Comparison of ENCODE assay signal across 17 cellular contexts in genomic region chr13:35732565-35732964, GRCh38.
DNase-seq lines count a peak whose midpoint lies in the region; ATAC-seq and TF ChIP-seq lines count a peak whose summit lies in the region.
"Had no signal": no experiment of that assay in that cellular context is flagged by ENCODE, and none has a peak within 500 bp of the region (broad histone marks: within the 10 kb centered on the region; RNA-seq: fewer than 3 reads in every experiment).

No MANE protein-coding gene starts in this region.

- DNase-seq in Right ventricle myocardium superior, result no peak
- no peak for DNase-seq in cardiac septum (ENCODE audit: low spot score)
- DNase-seq in left lung, result no peak
- DNase-seq in GF-D8 (lab: John Stamatoyannopoulos, UW), result no peak
- DNase-seq in ovary, result no peak
- DNase-seq: 8988T; Calu3; CD8-positive, alpha-beta T cell; DMS79 treated with DMSO at 0.1 percent for 48 hours; GM23248 had no signal

- TF ChIP-seq POLR2A in gastroesophageal sphincter (IDR thresholded peaks at IDR 0.05) (no peak), ovary (IDR thresholded peaks at IDR 0.05) (no peak)

- H3K36me3 ChIP-seq in gastroesophageal sphincter (no peaks in the 10 kb centered on the region), left lung (no peaks in the 10 kb centered on the region), stomach smooth muscle (ENCODE audit: control insufficient read depth in 2 of 2, insufficient read depth in 2 of 2, low read length in 2 of 2) (no peaks in the 10 kb centered on the region), ovary (no peaks in the 10 kb centered on the region)
- H3K36me3 ChIP-seq: BLaER1 treated with 17β-estradiol and CSF1 and Interleukin-3, amounts not matched to agents 10 nM and 100 nM; HAP-1 had no signal

- H3K27ac ChIP-seq in gastroesophageal sphincter (peak overlapping the region; percentile 25 to 65 (median 47)), left lung (no peak overlapping the region), stomach smooth muscle (ENCODE audit: low read length) (peak overlapping the region; percentile 67), ovary (no peak overlapping the region)
- H3K27ac ChIP-seq: BLaER1 treated with 17β-estradiol and CSF1 and Interleukin-3, amounts not matched to agents 10 nM and 100 nM; GM23248; HL-60 had no signal

- H3K4me1 ChIP-seq in gastroesophageal sphincter (peaks cover 0 to 54% (median 0%) of the 10 kb centered on the region in 3 donors), left lung (no peaks in the 10 kb centered on the region), stomach smooth muscle (ENCODE audit: control insufficient read depth, insufficient read depth, low read length) (peaks cover 39% of the 10 kb centered on the region), ovary (ENCODE audit: insufficient read depth) (peaks cover 2% of the 10 kb centered on the region)
- H3K4me1 ChIP-seq: BLaER1 treated with 17β-estradiol and CSF1 and Interleukin-3, amounts not matched to agents 10 nM and 100 nM; HAP-1 had no signal

- H3K27me3 ChIP-seq in gastroesophageal sphincter (no peaks in the 10 kb centered on the region), left lung (no peaks in the 10 kb centered on the region), stomach smooth muscle (ENCODE audit: control insufficient read depth in 1 of 2, insufficient read depth in 2 of 2, low read length in 2 of 2) (no peaks in the 10 kb centered on the region), ovary (no peaks in the 10 kb centered on the region)
- H3K27me3 ChIP-seq: BLaER1 treated with 17β-estradiol and CSF1 and Interleukin-3, amounts not matched to agents 10 nM and 100 nM had no signal

- no peaks in the 10 kb centered on the region for H3K9me3 ChIP-seq in gastroesophageal sphincter
- no peaks in the 10 kb centered on the region for H3K9me3 ChIP-seq in left lung
- H3K9me3 ChIP-seq in stomach smooth muscle (ENCODE audit: control insufficient read depth in 2 of 2, low read length in 2 of 2), result no peaks in the 10 kb centered on the region
- no peaks in the 10 kb centered on the region for H3K9me3 ChIP-seq in ovary
- H3K9me3 ChIP-seq: BLaER1 treated with 17β-estradiol and CSF1 and Interleukin-3, amounts not matched to agents 10 nM and 100 nM; HAP-1 had no signal

- intact Hi-C loops in Right ventricle myocardium superior (cut with DNase I), result loop anchor here (5.0 kb wide), 1 partner anchor 55 kb away; no protein-coding TSS in a partner anchor
- intact Hi-C loops in cardiac septum (cut with DNase I), result loop anchor here (10.0 kb wide), 1 partner anchor 52 kb away; no protein-coding TSS in a partner anchor
- intact Hi-C loops in left lung (cut with DNase I), result no loop called here
- intact Hi-C loops in ovary (cut with DNase I), result loop anchor here in 1 of 4 donors (5.0 kb wide), 1 partner anchor 1235 kb away; no protein-coding TSS in a partner anchor

- TF ChIP-seq CTCF in gastroesophageal sphincter (IDR thresholded peaks at IDR 0.05), result no peak
- TF ChIP-seq CTCF in left lung (IDR thresholded peaks at IDR 0.05), result no peak
- no peak for TF ChIP-seq CTCF in ovary (IDR thresholded peaks at IDR 0.05)

- H3K9ac ChIP-seq in stomach smooth muscle (ENCODE audit: low read length in 2 of 2), result no peak overlapping the region
- H3K9ac ChIP-seq: BLaER1 treated with 17β-estradiol and CSF1 and Interleukin-3, amounts not matched to agents 10 nM and 100 nM; GM23248 had no signal

- 25 to 38% methylated on average over 3 to 4 of the region's 4 CpGs for WGBS in gastroesophageal sphincter (ENCODE audit: low coverage in 1 of 2), 2 donors
- WGBS in ovary, 3 donors, result 80 to 91% (median 86%) methylated on average over 4 of the region's 4 CpGs

- H3K4me3 ChIP-seq in gastroesophageal sphincter (no peak overlapping the region), left lung (no peak overlapping the region), stomach smooth muscle (ENCODE audit: low read length in 2 of 2) (no peak overlapping the region), ovary (no peak overlapping the region)
- H3K4me3 ChIP-seq: BLaER1 treated with 17β-estradiol and CSF1 and Interleukin-3, amounts not matched to agents 10 nM and 100 nM; GM12878; GM23248; HAP-1 had no signal

- TF ChIP-seq EP300 in gastroesophageal sphincter (IDR thresholded peaks at IDR 0.05) (no peak), ovary (IDR thresholded peaks at IDR 0.05) (no peak)

- ATAC-seq in Right ventricle myocardium superior (ENCODE audit: poor library complexity) (peak; percentile 54), gastroesophageal sphincter (no peak), left lung (peak; percentile 57), GM19324 (IDR thresholded peaks at IDR 0.05; ENCODE audit: low FRiP score, unreplicated experiment) (no peak)
- ATAC-seq: CD8-positive, alpha-beta T cell; GM12878 had no signal

Comparison
In these comparisons a context has a peak if more than half of its experiments do, and no peak if none do; other contexts are left out.
1. ATAC-seq: peak in Right ventricle myocardium superior (single experiment) and left lung (single experiment); none in gastroesophageal sphincter (single experiment) and GM19324 (single experiment).
2. H3K27ac ChIP-seq: peak in gastroesophageal sphincter (4 of 4) and stomach smooth muscle (single experiment); none in left lung (0 of 2) and ovary (0 of 2).
3. intact Hi-C loops: an anchor here in Right ventricle myocardium superior (5.0 kb wide) and cardiac septum (10.0 kb wide); none called in left lung.